ENCODE assay signal across 8 cellular contexts in the genomic region with DNA sequence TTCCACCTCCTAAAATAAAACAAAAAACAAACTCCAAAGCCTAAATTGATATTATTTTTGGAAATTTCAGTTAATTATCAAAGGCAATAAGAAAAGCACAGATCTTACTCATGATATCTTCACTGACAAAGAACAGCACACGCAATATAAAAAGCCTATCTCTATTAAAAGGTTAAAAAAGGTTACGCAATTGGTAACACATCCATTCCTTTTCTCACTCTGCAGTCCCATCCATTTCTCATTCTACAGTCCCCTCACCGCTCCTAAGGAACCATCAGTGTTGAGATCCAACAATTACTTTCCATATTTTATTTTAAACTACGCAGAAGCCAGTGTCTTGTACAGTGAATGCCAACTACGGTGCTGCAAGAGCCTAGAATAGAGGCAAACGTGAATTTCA. TPM values are rescaled to one million over a fixed set of nuclear protein-coding genes. Genes with fewer than 3 reads are reported as not detected.
DNase-seq lines count a peak whose midpoint lies in the region; ATAC-seq and TF ChIP-seq lines count a peak whose summit lies in the region.

No MANE protein-coding gene starts in this region.

- H3K27ac ChIP-seq in heart left ventricle (no peak overlapping the region), vagina (no peak overlapping the region)

- intact Hi-C loops in heart left ventricle (cut with DNase I), result loop anchor here in 2 of 10 donors (5.0 to 10.0 kb wide), 2 partner anchors 610 to 1237 kb away; a partner anchor contains a TSS
- intact Hi-C loops in left cardiac atrium (cut with DNase I), result no loop called here
- intact Hi-C loops in vagina (cut with DNase I), result no loop called here

- H3K9me3 Mint-ChIP-seq in memory B cell, result no peaks in the 10 kb centered on the region

- peaks cover 8% of the 10 kb centered on the region for H3K36me3 Mint-ChIP-seq in memory B cell

- no peaks in the 10 kb centered on the region for H3K9me3 ChIP-seq in heart left ventricle
- no peaks in the 10 kb centered on the region for H3K9me3 ChIP-seq in vagina

- no peak overlapping the region for H3K27ac Mint-ChIP-seq in memory B cell

- peak overlapping the region; percentile 97 for H3K4me3 Mint-ChIP-seq in memory B cell

- ATAC-seq in heart left ventricle, result no peak
- ATAC-seq in left cardiac atrium, result no peak
- no peak for ATAC-seq in memory B cell (ENCODE audit: low read depth)
- no peak for ATAC-seq in HG02571 (IDR thresholded peaks at IDR 0.05; ENCODE audit: unreplicated experiment)

- 63 to 72% (median 68%) methylated on average over 6 of the region's 6 CpGs for WGBS in heart left ventricle, 4 donors

- H3K4me3 ChIP-seq in heart left ventricle (peak overlapping the region in 11 of 12 donors; percentile 82 to 100 (median 94)), astrocyte of the spinal cord (ENCODE audit: low read depth, low read length) (peak overlapping the region; percentile 98), vagina (peak overlapping the region; percentile 86 to 99)

- in situ Hi-C loops in astrocyte of the spinal cord (cut with HindIII; ENCODE audit: low sequenced_read_pairs), result no loop called here

- DNase-seq in heart left ventricle (no peak), left cardiac atrium (no peak), astrocyte of the spinal cord (ENCODE audit: low read depth, low spot score) (no peak), memory B cell (ENCODE audit: low spot score in 2 of 2) (no peak), vagina (ENCODE audit: extremely low spot score in 2 of 2) (no peak), OCI-M2 (lab: John Stamatoyannopoulos, UW; ENCODE audit: unreplicated experiment) (no peak)
- DNase-seq in stimulated activated naive CD4-positive, alpha-beta T cell treated with Interleukin-2 at 50 U/mL for 16 hours (lab: John Stamatoyannopoulos, UW), result no peak

- peaks cover 0 to 39% (median 31%) of the 10 kb centered on the region in 9 donors for H3K36me3 ChIP-seq in heart left ventricle
- peaks cover 0 to 13% of the 10 kb centered on the region in 2 donors for H3K36me3 ChIP-seq in vagina

- TF ChIP-seq CTCF in heart left ventricle (IDR thresholded peaks at IDR 0.05) (no peak), astrocyte of the spinal cord (IDR thresholded peaks at IDR 0.05; ENCODE audit: low read depth, low read length) (no peak), vagina (IDR thresholded peaks at IDR 0.05) (no peak)

- H3K4me1 Mint-ChIP-seq in memory B cell, result peaks cover 7% of the 10 kb centered on the region

- H3K4me1 ChIP-seq in heart left ventricle, result peaks cover 0 to 40% (median 26%) of the 10 kb centered on the region in 12 donors
- H3K4me1 ChIP-seq in vagina, result peaks cover 32% of the 10 kb centered on the region

- H3K27me3 Mint-ChIP-seq in memory B cell, result no peaks in the 10 kb centered on the region

- no peak for TF ChIP-seq POLR2A in heart left ventricle (IDR thresholded peaks at IDR 0.05)
- TF ChIP-seq POLR2A in vagina (IDR thresholded peaks at IDR 0.05), result no peak

- H3K27me3 ChIP-seq in heart left ventricle (no peaks in the 10 kb centered on the region), vagina (no peaks in the 10 kb centered on the region)

RNA-seq across cellular contexts. Expression of a gene that starts 1.3 kb away (rescaled TPM):
- 100 to 1,000 TPM in 4 of 9 donors, 10 to 100 TPM in 5; 65.7 to 200 (median 84.2) TPM for total RNA-seq in heart left ventricle
- polyA plus RNA-seq in heart left ventricle, result 100 to 1,000 TPM; 240 to 629 TPM
- 100 to 1,000 TPM; 105 to 142 TPM for total RNA-seq in left cardiac atrium
- total RNA-seq in vagina, result 81.5 TPM
